1 cellular context compared by ENCODE assay signal in the genomic region with DNA sequence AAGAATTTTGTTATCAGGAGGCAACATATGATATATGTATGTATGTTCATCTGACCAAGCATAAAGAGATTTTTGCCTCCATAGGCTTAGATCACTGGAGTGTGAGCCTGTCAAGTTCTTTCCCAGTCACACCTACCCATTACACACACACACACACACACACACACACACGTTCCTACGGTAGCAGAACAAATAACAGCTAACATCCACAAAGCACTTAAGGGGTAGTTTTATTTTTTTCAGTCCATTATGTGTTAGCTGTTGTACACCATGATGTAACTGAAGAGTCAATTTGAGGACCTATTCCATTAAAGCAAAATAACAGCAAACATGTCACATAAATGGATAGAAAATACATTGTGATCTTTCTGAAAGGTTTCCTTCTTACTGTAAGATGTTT.
TF ChIP-seq lines count a peak whose summit lies in the region.

No MANE protein-coding gene starts in this region.

TF ChIP-seq in WTC11, 78 proteins besides CTCF, POLR2A, EP300 and RAD21 (continued from another document):
- TF ChIP-seq, protein P1, sequence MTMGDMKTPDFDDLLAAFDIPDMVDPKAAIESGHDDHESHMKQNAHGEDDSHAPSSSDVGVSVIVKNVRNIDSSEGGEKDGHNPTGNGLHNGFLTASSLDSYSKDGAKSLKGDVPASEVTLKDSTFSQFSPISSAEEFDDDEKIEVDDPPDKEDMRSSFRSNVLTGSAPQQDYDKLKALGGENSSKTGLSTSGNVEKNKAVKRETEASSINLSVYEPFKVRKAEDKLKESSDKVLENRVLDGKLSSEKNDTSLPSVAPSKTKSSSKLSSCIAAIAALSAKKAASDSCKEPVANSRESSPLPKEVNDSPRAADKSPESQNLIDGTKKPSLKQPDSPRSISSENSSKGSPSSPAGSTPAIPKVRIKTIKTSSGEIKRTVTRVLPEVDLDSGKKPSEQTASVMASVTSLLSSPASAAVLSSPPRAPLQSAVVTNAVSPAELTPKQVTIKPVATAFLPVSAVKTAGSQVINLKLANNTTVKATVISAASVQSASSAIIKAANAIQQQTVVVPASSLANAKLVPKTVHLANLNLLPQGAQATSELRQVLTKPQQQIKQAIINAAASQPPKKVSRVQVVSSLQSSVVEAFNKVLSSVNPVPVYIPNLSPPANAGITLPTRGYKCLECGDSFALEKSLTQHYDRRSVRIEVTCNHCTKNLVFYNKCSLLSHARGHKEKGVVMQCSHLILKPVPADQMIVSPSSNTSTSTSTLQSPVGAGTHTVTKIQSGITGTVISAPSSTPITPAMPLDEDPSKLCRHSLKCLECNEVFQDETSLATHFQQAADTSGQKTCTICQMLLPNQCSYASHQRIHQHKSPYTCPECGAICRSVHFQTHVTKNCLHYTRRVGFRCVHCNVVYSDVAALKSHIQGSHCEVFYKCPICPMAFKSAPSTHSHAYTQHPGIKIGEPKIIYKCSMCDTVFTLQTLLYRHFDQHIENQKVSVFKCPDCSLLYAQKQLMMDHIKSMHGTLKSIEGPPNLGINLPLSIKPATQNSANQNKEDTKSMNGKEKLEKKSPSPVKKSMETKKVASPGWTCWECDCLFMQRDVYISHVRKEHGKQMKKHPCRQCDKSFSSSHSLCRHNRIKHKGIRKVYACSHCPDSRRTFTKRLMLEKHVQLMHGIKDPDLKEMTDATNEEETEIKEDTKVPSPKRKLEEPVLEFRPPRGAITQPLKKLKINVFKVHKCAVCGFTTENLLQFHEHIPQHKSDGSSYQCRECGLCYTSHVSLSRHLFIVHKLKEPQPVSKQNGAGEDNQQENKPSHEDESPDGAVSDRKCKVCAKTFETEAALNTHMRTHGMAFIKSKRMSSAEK (CRISPR knock-in tag; IDR thresholded peaks at IDR 0.05; ENCODE audit: borderline replicate concordance): no peak
- no peak for TF ChIP-seq ZNF423 (CRISPR knock-in tag; IDR thresholded peaks at IDR 0.05)
- TF ChIP-seq, protein P2, sequence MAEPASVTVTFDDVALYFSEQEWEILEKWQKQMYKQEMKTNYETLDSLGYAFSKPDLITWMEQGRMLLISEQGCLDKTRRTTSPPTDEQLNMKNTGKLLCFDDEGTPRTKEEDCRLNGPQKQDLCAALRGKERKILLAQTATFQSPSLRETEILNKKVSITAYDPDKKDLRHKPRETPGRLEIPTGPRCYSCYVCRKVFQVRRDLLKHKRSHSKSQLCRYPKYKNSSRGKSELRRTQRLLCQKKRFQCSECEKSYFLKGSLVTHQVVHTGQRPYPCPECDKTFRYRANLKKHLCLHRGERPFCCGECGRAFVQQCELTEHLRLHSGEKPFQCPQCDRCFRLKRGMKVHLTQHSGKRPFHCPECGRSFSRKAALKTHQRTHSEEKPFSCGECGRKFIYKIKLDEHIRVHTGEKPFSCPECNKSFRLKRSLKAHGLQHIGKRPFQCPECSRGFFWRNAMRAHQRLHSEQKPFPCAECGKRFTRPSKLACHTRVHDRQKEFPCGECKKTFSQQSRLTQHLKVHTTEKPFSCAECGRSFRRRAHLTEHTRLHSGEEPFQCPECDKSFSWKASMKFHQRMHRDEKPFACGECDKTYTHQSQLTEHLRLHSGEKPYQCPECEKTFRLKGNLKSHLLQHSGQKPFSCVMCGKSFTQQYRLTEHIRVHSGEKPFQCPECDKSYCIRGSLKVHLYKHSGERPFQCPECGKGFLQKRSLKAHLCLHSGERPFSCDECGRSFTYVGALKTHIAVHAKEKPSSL (CRISPR knock-in tag; conservative IDR thresholded peaks at IDR 0.05): no peak
- TF ChIP-seq FOXP1 (CRISPR knock-in tag; IDR thresholded peaks at IDR 0.05; ENCODE audit: borderline replicate concordance): no peak
- TF ChIP-seq, protein P3, sequence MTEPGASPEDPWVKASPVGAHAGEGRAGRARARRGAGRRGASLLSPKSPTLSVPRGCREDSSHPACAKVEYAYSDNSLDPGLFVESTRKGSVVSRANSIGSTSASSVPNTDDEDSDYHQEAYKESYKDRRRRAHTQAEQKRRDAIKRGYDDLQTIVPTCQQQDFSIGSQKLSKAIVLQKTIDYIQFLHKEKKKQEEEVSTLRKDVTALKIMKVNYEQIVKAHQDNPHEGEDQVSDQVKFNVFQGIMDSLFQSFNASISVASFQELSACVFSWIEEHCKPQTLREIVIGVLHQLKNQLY (CRISPR knock-in tag; IDR thresholded peaks at IDR 0.05): no peak
- TF ChIP-seq, protein P4, sequence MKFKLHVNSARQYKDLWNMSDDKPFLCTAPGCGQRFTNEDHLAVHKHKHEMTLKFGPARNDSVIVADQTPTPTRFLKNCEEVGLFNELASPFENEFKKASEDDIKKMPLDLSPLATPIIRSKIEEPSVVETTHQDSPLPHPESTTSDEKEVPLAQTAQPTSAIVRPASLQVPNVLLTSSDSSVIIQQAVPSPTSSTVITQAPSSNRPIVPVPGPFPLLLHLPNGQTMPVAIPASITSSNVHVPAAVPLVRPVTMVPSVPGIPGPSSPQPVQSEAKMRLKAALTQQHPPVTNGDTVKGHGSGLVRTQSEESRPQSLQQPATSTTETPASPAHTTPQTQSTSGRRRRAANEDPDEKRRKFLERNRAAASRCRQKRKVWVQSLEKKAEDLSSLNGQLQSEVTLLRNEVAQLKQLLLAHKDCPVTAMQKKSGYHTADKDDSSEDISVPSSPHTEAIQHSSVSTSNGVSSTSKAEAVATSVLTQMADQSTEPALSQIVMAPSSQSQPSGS (CRISPR knock-in tag; IDR thresholded peaks at IDR 0.05; ENCODE audit: borderline replicate concordance, low read depth): no peak
- TF ChIP-seq, protein P5, sequence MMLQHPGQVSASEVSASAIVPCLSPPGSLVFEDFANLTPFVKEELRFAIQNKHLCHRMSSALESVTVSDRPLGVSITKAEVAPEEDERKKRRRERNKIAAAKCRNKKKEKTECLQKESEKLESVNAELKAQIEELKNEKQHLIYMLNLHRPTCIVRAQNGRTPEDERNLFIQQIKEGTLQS (CRISPR knock-in tag; conservative IDR thresholded peaks at IDR 0.05): no peak
- TF ChIP-seq NR3C1 (CRISPR knock-in tag; conservative IDR thresholded peaks at IDR 0.05; ENCODE audit: low read depth): no peak
- TF ChIP-seq, protein P6, sequence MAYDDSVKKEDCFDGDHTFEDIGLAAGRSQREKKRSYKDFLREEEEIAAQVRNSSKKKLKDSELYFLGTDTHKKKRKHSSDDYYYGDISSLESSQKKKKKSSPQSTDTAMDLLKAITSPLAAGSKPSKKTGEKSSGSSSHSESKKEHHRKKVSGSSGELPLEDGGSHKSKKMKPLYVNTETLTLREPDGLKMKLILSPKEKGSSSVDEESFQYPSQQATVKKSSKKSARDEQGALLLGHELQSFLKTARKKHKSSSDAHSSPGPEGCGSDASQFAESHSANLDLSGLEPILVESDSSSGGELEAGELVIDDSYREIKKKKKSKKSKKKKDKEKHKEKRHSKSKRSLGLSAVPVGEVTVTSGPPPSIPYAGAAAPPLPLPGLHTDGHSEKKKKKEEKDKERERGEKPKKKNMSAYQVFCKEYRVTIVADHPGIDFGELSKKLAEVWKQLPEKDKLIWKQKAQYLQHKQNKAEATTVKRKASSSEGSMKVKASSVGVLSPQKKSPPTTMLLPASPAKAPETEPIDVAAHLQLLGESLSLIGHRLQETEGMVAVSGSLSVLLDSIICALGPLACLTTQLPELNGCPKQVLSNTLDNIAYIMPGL (CRISPR knock-in tag; IDR thresholded peaks at IDR 0.05): no peak
- no peak for TF ChIP-seq SOX15 (CRISPR knock-in tag; IDR thresholded peaks at IDR 0.05)
- no peak for TF ChIP-seq ESRRA (CRISPR knock-in tag; IDR thresholded peaks at IDR 0.05; ENCODE audit: borderline replicate concordance)
- no peak for TF ChIP-seq ZNF416 (CRISPR knock-in tag; IDR thresholded peaks at IDR 0.05)
- no peak for TF ChIP-seq ZNF396 (CRISPR knock-in tag; IDR thresholded peaks at IDR 0.05; ENCODE audit: borderline replicate concordance)
- TF ChIP-seq, protein P7, sequence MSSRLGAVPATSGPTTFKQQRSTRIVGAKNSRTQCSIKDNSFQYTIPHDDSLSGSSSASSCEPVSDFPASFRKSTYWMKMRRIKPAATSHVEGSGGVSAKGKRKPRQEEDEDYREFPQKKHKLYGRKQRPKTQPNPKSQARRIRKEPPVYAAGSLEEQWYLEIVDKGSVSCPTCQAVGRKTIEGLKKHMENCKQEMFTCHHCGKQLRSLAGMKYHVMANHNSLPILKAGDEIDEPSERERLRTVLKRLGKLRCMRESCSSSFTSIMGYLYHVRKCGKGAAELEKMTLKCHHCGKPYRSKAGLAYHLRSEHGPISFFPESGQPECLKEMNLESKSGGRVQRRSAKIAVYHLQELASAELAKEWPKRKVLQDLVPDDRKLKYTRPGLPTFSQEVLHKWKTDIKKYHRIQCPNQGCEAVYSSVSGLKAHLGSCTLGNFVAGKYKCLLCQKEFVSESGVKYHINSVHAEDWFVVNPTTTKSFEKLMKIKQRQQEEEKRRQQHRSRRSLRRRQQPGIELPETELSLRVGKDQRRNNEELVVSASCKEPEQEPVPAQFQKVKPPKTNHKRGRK (CRISPR knock-in tag; IDR thresholded peaks at IDR 0.05; ENCODE audit: borderline replicate concordance): no peak
TF ChIP-seq in WTC11: peak in this region for 0.
